In the genomic region with DNA sequence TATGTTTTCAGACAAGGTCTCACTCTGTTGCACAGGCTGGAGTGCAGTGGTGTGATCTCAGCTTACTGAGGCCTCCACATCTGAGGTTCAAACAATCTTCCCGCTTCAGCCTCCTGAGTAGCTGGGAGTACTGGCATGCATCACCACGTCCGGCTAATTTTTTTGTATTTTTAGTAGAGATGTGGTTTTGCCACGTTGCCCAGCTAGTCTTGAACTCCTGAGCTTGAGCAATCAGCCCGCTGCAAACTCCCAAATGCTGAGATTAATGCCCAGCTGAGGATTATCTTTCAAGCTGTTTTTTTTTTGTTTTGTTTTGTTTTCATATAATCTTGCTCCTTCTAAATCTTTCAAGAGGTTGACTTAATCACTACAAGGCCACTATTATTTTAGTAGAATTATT, we compare ENCODE assay signal across 24 cellular contexts. TPM values are rescaled to one million over a fixed set of nuclear protein-coding genes. Genes with fewer than 3 reads are reported as not detected.
"Had no signal": no experiment of that assay in that cellular context is flagged by ENCODE, and none has a peak within 500 bp of the region (broad histone marks: within the 10 kb centered on the region; RNA-seq: fewer than 3 reads in every experiment).

No MANE protein-coding gene starts in this region.

- DNase-seq: effector CD4-positive, alpha-beta T cell; endodermal cell; erythroblast; gastrocnemius medialis; heart right ventricle; hypothalamus; kidney; left cardiac atrium; left ventricle myocardium inferior; lower lobe of right lung; natural killer cell; right cardiac atrium; stimulated activated CD4-positive, alpha-beta T cell treated with anti-CD3 and anti-CD28 coated beads, Interleukin-2, amount 100 ng/mL, for 48 hours; stimulated activated naive CD4-positive, alpha-beta T cell treated with Interleukin-2 at 50 U/mL for 16 hours; tibial artery; upper lobe of left lung had no signal

- ATAC-seq: gastrocnemius medialis, heart right ventricle, left cardiac atrium, lower lobe of right lung, natural killer cell, right cardiac atrium had no signal

- H3K4me3 ChIP-seq: coronary artery, gastrocnemius medialis, heart right ventricle, left ventricle myocardium inferior, lower lobe of right lung, smooth muscle cell, tibial artery, upper lobe of left lung, vagina had no signal

RNA-seq across cellular contexts. Expression of gene SLC28A3, which starts 47.3 kb away (rescaled TPM):
- total RNA-seq: dermis microvascular lymphatic vessel endothelial cell, endothelial cell of umbilical vein, neural crest cell, osteocyte, temporal lobe had no signal
- polyA plus RNA-seq: endothelial cell of umbilical vein, right cardiac atrium had no signal
